9 cellular contexts compared by ENCODE assay signal in the genomic region with DNA sequence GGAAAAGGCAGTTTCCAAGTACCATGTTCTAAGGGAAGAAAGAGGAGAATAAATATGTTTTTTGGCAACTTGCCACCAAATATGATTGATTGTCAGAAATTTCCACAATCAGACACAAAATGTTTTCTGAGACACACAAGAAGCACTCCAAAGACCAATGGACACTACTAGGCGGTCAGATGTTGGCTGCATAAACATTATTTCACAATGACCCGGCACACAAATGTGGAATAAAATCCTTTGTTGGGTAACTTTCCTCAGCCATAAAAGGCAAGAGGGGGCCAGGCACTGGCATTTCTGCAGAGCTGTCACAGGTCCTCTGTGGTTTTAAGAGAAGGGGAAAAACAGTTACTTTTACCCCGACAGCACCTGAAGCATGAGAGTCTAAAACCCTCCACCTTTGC. TPM values are rescaled to one million over a fixed set of nuclear protein-coding genes. Genes with fewer than 3 reads are reported as not detected.
DNase-seq lines count a peak whose midpoint lies in the region; ATAC-seq, FAIRE-seq and TF ChIP-seq lines count a peak whose summit lies in the region.
"Had no signal": no experiment of that assay in that cellular context is flagged by ENCODE, and none has a peak within 500 bp of the region (broad histone marks: within the 10 kb centered on the region; RNA-seq: fewer than 3 reads in every experiment).

No MANE protein-coding gene starts in this region.

- H3K27ac Mint-ChIP-seq in activated naive CD8-positive, alpha-beta T cell = peak overlapping the region; percentile 6
- no peak overlapping the region for H3K27ac Mint-ChIP-seq in glutamatergic neuron (ENCODE audit: unreplicated experiment)

- H3K9me3 ChIP-seq in testis = no peaks in the 10 kb centered on the region

- H3K9me3 Mint-ChIP-seq in activated naive CD8-positive, alpha-beta T cell (ENCODE audit: low read depth) = no peaks in the 10 kb centered on the region
- no peaks in the 10 kb centered on the region for H3K9me3 Mint-ChIP-seq in glutamatergic neuron (ENCODE audit: unreplicated experiment)

- no peaks in the 10 kb centered on the region for H3K27me3 Mint-ChIP-seq in activated naive CD8-positive, alpha-beta T cell
- no peaks in the 10 kb centered on the region for H3K27me3 Mint-ChIP-seq in glutamatergic neuron (ENCODE audit: unreplicated experiment)

- no peaks in the 10 kb centered on the region for H3K27me3 ChIP-seq in layer of hippocampus (ENCODE audit: control insufficient read depth, insufficient read depth, low read length)
- H3K27me3 ChIP-seq in testis = no peaks in the 10 kb centered on the region

- DNase-seq in SKM-1 treated with dmso at 0.1 percent for 144 hours (lab: John Stamatoyannopoulos, UW; ENCODE audit: unreplicated experiment) = peak; percentile 6
- no peak for DNase-seq in SKM-1 (lab: John Stamatoyannopoulos, UW; ENCODE audit: unreplicated experiment)
- DNase-seq in testis = peak; percentile 64
- no peak for DNase-seq in GM19239 (ENCODE audit: insufficient read length, low spot score)
- no peak for DNase-seq in glutamatergic neuron

- FAIRE-seq in GM19239 (lab: Jason Lieb, UNC) = no peak

- no peak for ATAC-seq in HG03354 (IDR thresholded peaks at IDR 0.05; ENCODE audit: poor library complexity, severe bottlenecking, unreplicated experiment)

- TF ChIP-seq POLR2A in testis (IDR thresholded peaks at IDR 0.05) = no peak

- peaks cover 49% of the 10 kb centered on the region for H3K4me1 ChIP-seq in testis

- H3K36me3 ChIP-seq in testis (ENCODE audit: low read depth, missing control alignments) = no peaks in the 10 kb centered on the region

- TF ChIP-seq CTCF in testis (IDR thresholded peaks at IDR 0.05) (no peak), glutamatergic neuron (IDR thresholded peaks at IDR 0.05; ENCODE audit: partially characterized antibody, unreplicated experiment) (no peak)

- H3K4me3 ChIP-seq in testis = no peak overlapping the region

- intact Hi-C loops in testis (cut with DNase I; ENCODE audit: low total_unique reads) = loop anchor here (10.0 kb wide), 1 partner anchor 165 kb away; no protein-coding TSS in a partner anchor

- 38% methylated on average over 3 of the region's 3 CpGs for WGBS in testis, 2 donors

- peaks cover 19% of the 10 kb centered on the region for H3K4me1 Mint-ChIP-seq in activated naive CD8-positive, alpha-beta T cell (ENCODE audit: low read depth)
- peaks cover 11% of the 10 kb centered on the region for H3K4me1 Mint-ChIP-seq in glutamatergic neuron (ENCODE audit: low read depth, unreplicated experiment)

- peak overlapping the region; percentile 24 for H3K27ac ChIP-seq in layer of hippocampus (ENCODE audit: low read depth, low read length)
- H3K27ac ChIP-seq in testis = peak overlapping the region; percentile 66 to 89
- H3K27ac ChIP-seq: C4-2B had no signal

- no peak overlapping the region for H3K4me3 Mint-ChIP-seq in activated naive CD8-positive, alpha-beta T cell
- no peak overlapping the region for H3K4me3 Mint-ChIP-seq in glutamatergic neuron (ENCODE audit: unreplicated experiment)

- no peaks in the 10 kb centered on the region for H3K36me3 Mint-ChIP-seq in activated naive CD8-positive, alpha-beta T cell
- no peaks in the 10 kb centered on the region for H3K36me3 Mint-ChIP-seq in glutamatergic neuron (ENCODE audit: unreplicated experiment)

RNA-seq across cellular contexts. Expression of a gene that starts 12.9 kb away (rescaled TPM):
- total RNA-seq in testis = 10 to 100 TPM; 11.1 to 11.8 TPM
- 10.6 TPM for polyA plus RNA-seq in testis (ENCODE audit: insufficient read depth, low read depth, low replicate concordance)
- total RNA-seq in glutamatergic neuron (ENCODE audit: unreplicated experiment) = 3.5 TPM

RNA-seq across cellular contexts. Expression of a gene that starts 37.4 kb away (rescaled TPM):
- total RNA-seq in testis (10 to 100 TPM in 1 of 2 donors, 1 to 10 TPM in 1; 8.5 to 10.1 TPM), glutamatergic neuron (ENCODE audit: unreplicated experiment) (3.4 TPM)
- polyA plus RNA-seq in testis (ENCODE audit: insufficient read depth, low read depth, low replicate concordance) = 6.0 TPM

Comparison
In these comparisons a context has a peak if more than half of its experiments do, and no peak if none do; other contexts are left out.
1. DNase-seq: peak in SKM-1 treated with dmso at 0.1 percent for 144 hours (single experiment) and testis (single experiment); none in SKM-1 (single experiment), GM19239 (single experiment) and glutamatergic neuron (single experiment).